22 cellular contexts compared by ENCODE assay signal in genomic region chr11:130504317-130504716, GRCh38. TPM values are rescaled to one million over a fixed set of nuclear protein-coding genes. Genes with fewer than 3 reads are reported as not detected.
"Had no signal": no experiment of that assay in that cellular context is flagged by ENCODE, and none has a peak within 500 bp of the region (broad histone marks: within the 10 kb centered on the region; RNA-seq: fewer than 3 reads in every experiment).

No MANE protein-coding gene starts in this region.

- H3K27me3 ChIP-seq: esophagus muscularis mucosa, foreskin keratinocyte, gastrocnemius medialis, heart right ventricle, left lung had no signal

- H3K4me3 ChIP-seq: coronary artery, dorsolateral prefrontal cortex, esophagus muscularis mucosa, gastrocnemius medialis, heart right ventricle, left lung, lower lobe of right lung had no signal

- H3K27ac Mint-ChIP-seq: mesothelial cell of epicardium; naive thymus-derived CD4-positive, alpha-beta T cell had no signal

- H3K4me1 Mint-ChIP-seq: naive thymus-derived CD4-positive, alpha-beta T cell had no signal

- DNase-seq: dermis blood vessel endothelial cell; dorsolateral prefrontal cortex; effector CD4-positive, alpha-beta T cell; effector memory CD4-positive, alpha-beta T cell; foreskin keratinocyte; gastrocnemius medialis; glutamatergic neuron; heart right ventricle; hippocampal formation; left cardiac atrium; left lung; left ventricle myocardium superior; lower lobe of right lung; mesenchymal stem cell; naive thymus-derived CD4-positive, alpha-beta T cell had no signal

- H3K36me3 ChIP-seq: esophagus muscularis mucosa, gastrocnemius medialis, heart right ventricle, left lung, lower lobe of right lung had no signal

- H3K4me3 Mint-ChIP-seq: mesothelial cell of epicardium; naive thymus-derived CD4-positive, alpha-beta T cell had no signal

- H3K4me1 ChIP-seq: esophagus muscularis mucosa, gastrocnemius medialis, heart right ventricle, left lung, lower lobe of right lung had no signal

- H3K9me3 ChIP-seq: esophagus muscularis mucosa, gastrocnemius medialis had no signal

- FAIRE-seq: colon, endothelial cell of umbilical vein, islet of Langerhans, keratinocyte had no signal

RNA-seq across cellular contexts. Expression of gene ADAMTS15, which starts 55.9 kb away (rescaled TPM):
- total RNA-seq: endothelial cell of umbilical vein had no signal
